1 cellular context compared by ENCODE assay signal in genomic region chr11:12156301-12157140, GRCh38.
TF ChIP-seq lines count a peak whose summit lies in the region.

No MANE protein-coding gene starts in this region.

TF ChIP-seq in IMR-90, 13 proteins besides CTCF, POLR2A, EP300 and RAD21 (continued from another document):
- TF ChIP-seq USF2 (IDR thresholded peaks at IDR 0.05; ENCODE audit: low read depth, low read length) = no peak
- no peak for TF ChIP-seq CEBPB (IDR thresholded peaks at IDR 0.05; ENCODE audit: low read depth, low read length)
- no peak for TF ChIP-seq RCOR1 (IDR thresholded peaks at IDR 0.05; ENCODE audit: insufficient replicate concordance, low read length)
